ENCODE assay signal across 13 cellular contexts in genomic region chr16:69934044-69934443, GRCh38.
"Had no signal": no experiment of that assay in that cellular context is flagged by ENCODE, and none has a peak within 500 bp of the region (broad histone marks: within the 10 kb centered on the region; RNA-seq: fewer than 3 reads in every experiment).

No MANE protein-coding gene starts in this region.

- H3K4me3 ChIP-seq: heart left ventricle, lung, uterus had no signal

- ATAC-seq: heart left ventricle; naive thymus-derived CD8-positive, alpha-beta T cell; WTC11 had no signal

- H3K9me3 ChIP-seq: heart left ventricle, uterus had no signal

- H3K27me3 ChIP-seq: heart left ventricle, uterus had no signal

- H3K27ac ChIP-seq: heart left ventricle, uterus had no signal

- H3K36me3 ChIP-seq: uterus had no signal

- H3K4me1 ChIP-seq: uterus had no signal

- DNase-seq: activated naive CD4-positive, alpha-beta T cell treated with Interleukin-2 at 50 U/mL for 16 hours; activated naive CD8-positive, alpha-beta T cell treated with anti-CD3 and anti-CD28 coated beads for 36 hours; activated T-cell treated with anti-CD3 and anti-CD28 coated beads, Interleukin-2, amount 50 U/mL, for 24 hours; cerebellar nuclear complex; heart left ventricle; naive thymus-derived CD8-positive, alpha-beta T cell; retina; stimulated activated CD4-positive, alpha-beta T cell treated with anti-CD3 and anti-CD28 coated beads, Interleukin-4, amount 100 ng/mL, for 24 hours; T1000; trophoblast cell; uterus had no signal
